ENCODE assay signal across 37 cellular contexts in genomic region chr14:28584951-28585350, GRCh38.
"Had no signal": no experiment of that assay in that cellular context is flagged by ENCODE, and none has a peak within 500 bp of the region (broad histone marks: within the 10 kb centered on the region; RNA-seq: fewer than 3 reads in every experiment).

No MANE protein-coding gene starts in this region.

- H3K27ac Mint-ChIP-seq: activated B cell treated with CpG ODN at 0.5 μM for 24 hours; activated CD4-positive, alpha-beta memory T cell treated with anti-CD3 and anti-CD28 coated beads for 36 hours; activated CD4-positive, alpha-beta T cell treated with anti-CD3 and anti-CD28 coated beads, Interleukin-2, amount 10 ng/mL, durations not matched to agents 24 days and 14 days; activated CD8-positive, alpha-beta T cell treated with anti-CD3 and anti-CD28 coated beads for 36 hours; activated naive CD4-positive, alpha-beta T cell treated with anti-CD3 and anti-CD28 coated beads for 36 hours; activated naive CD4-positive, alpha-beta T cell treated with anti-CD3 and anti-CD28 coated beads, Interleukin-2, amount 50 U/mL, for 72 hours; activated naive CD8-positive, alpha-beta T cell treated with anti-CD3 and anti-CD28 coated beads for 36 hours; activated T-cell treated with anti-CD3 and anti-CD28 coated beads, Interleukin-2, amount 50 U/mL, for 72 hours; activated T-helper 1 cell treated with anti-CD3 and anti-CD28 coated beads, Interleukin-12 subunit alpha, Interleukin-12 subunit beta, Interleukin-2, Interleukin-4 antibody, amounts not matched to agents 30 ng/mL and 10 ng/mL and 1 ng/mL, durations not matched to agents 14 hours and 24 hours and 36 hours; activated T-helper 17 cell treated with anti-CD3 and anti-CD28 coated beads, Interleukin-2, amount 50 U/mL, for 72 hours; T-helper 2 cell treated with Interferon-gamma antibody and Interleukin-4, amounts not matched to agents 5 μg/mL and 100 μg/mL, for 36 hours had no signal

- ATAC-seq: activated CD8-positive, alpha-beta T cell treated with anti-CD3 and anti-CD28 coated beads for 36 hours; activated naive CD4-positive, alpha-beta T cell treated with anti-CD3 and anti-CD28 coated beads, Interleukin-2, amount 50 U/mL, for 72 hours; activated T-cell treated with anti-CD3 and anti-CD28 coated beads, Interleukin-2, amount 50 U/mL, for 4 hours; activated T-cell treated with anti-CD3 and anti-CD28 coated beads, Interleukin-2, amount 50 U/mL, for 72 hours; activated T-helper 17 cell treated with anti-CD3 and anti-CD28 coated beads, Interleukin-2, amount 50 U/mL, for 72 hours; body of pancreas had no signal

- H3K4me1 Mint-ChIP-seq: activated B cell treated with CpG ODN at 0.5 μM for 24 hours; activated CD4-positive, alpha-beta T cell treated with anti-CD3 and anti-CD28 coated beads, Interleukin-2, amount 10 ng/mL, durations not matched to agents 24 days and 14 days; activated naive CD8-positive, alpha-beta T cell treated with anti-CD3 and anti-CD28 coated beads for 36 hours; activated T-helper 17 cell treated with anti-CD3 and anti-CD28 coated beads, Interleukin-2, amount 50 U/mL, for 72 hours; central memory CD8-positive, alpha-beta T cell had no signal

- DNase-seq: activated B cell treated with CpG ODN at 0.5 μM for 24 hours; activated CD4-positive, alpha-beta memory T cell treated with anti-CD3 and anti-CD28 coated beads for 36 hours; activated CD4-positive, alpha-beta T cell treated with anti-CD3 and anti-CD28 coated beads for 4 hours; activated CD4-positive, alpha-beta T cell treated with anti-CD3 and anti-CD28 coated beads, Interleukin-2, amount 10 ng/mL, durations not matched to agents 24 days and 14 days; activated CD4-positive, alpha-beta T cell treated with anti-CD3 and anti-CD28 coated beads, Interleukin-2, amount 50 U/mL, for 1 hour; activated CD4-positive, alpha-beta T cell treated with anti-CD3 and anti-CD28 coated beads, Interleukin-2, amount 50 U/mL, for 4 hours; activated CD4-positive, CD25-positive, alpha-beta regulatory T cell treated with anti-CD3 and anti-CD28 coated beads, Interleukin-2, amount 50 U/mL, for 72 hours; activated CD8-positive, alpha-beta memory T cell treated with anti-CD3 and anti-CD28 coated beads, Interleukin-2, amount 50 U/mL, for 4 hours; activated CD8-positive, alpha-beta T cell treated with anti-CD3 and anti-CD28 coated beads for 36 hours; activated effector memory CD4-positive, alpha-beta T cell treated with anti-CD3 and anti-CD28 coated beads, Interleukin-2, amount 50 U/mL, for 16 hours; activated gamma-delta T cell treated with Interleukin-2 at 50 U/mL for 16 hours; activated naive CD4-positive, alpha-beta T cell; activated naive CD4-positive, alpha-beta T cell treated with anti-CD3 and anti-CD28 coated beads for 36 hours; activated naive CD4-positive, alpha-beta T cell treated with anti-CD3 and anti-CD28 coated beads, Interleukin-2, amount 50 U/mL, for 16 hours; activated naive CD8-positive, alpha-beta T cell treated with anti-CD3 and anti-CD28 coated beads for 36 hours; activated T-cell treated with anti-CD3 and anti-CD28 coated beads for 4 hours; activated T-cell treated with anti-CD3 and anti-CD28 coated beads, Interleukin-2, amount 50 U/mL, for 1 hour; activated T-cell treated with anti-CD3 and anti-CD28 coated beads, Interleukin-2, amount 50 U/mL, for 4 hours; activated T-cell treated with anti-CD3 and anti-CD28 coated beads, Interleukin-2, amount 50 U/mL, for 72 hours; adrenal gland; amniotic stem cell; aorta; body of pancreas; brain microvascular endothelial cell; caudate nucleus; cerebellar nuclear complex; colonic mucosa; T-helper 2 cell; T-helper 9 cell had no signal

- H3K36me3 ChIP-seq: adrenal gland, brain microvascular endothelial cell, breast epithelium, cardiac muscle cell, colonic mucosa had no signal

- H3K27ac ChIP-seq: adrenal gland, body of pancreas, brain microvascular endothelial cell, breast epithelium, cardiac muscle cell, colonic mucosa, VCaP had no signal

- H3K9me3 ChIP-seq: adrenal gland, body of pancreas, breast epithelium, colonic mucosa had no signal

- H3K4me3 ChIP-seq: adrenal gland, body of pancreas, breast epithelium, cardiac muscle cell, colonic mucosa had no signal

- H3K27me3 Mint-ChIP-seq: activated B cell treated with CpG ODN at 0.5 μM for 24 hours; activated CD4-positive, alpha-beta memory T cell treated with anti-CD3 and anti-CD28 coated beads for 36 hours; activated CD4-positive, alpha-beta T cell treated with anti-CD3 and anti-CD28 coated beads, Interleukin-2, amount 10 ng/mL, durations not matched to agents 24 days and 14 days; activated CD8-positive, alpha-beta T cell treated with anti-CD3 and anti-CD28 coated beads for 36 hours; activated naive CD8-positive, alpha-beta T cell treated with anti-CD3 and anti-CD28 coated beads for 36 hours; activated T-helper 17 cell treated with anti-CD3 and anti-CD28 coated beads, Interleukin-2, amount 50 U/mL, for 72 hours; central memory CD8-positive, alpha-beta T cell had no signal

- H3K4me1 ChIP-seq: adrenal gland, body of pancreas, breast epithelium, colonic mucosa had no signal

- H3K27me3 ChIP-seq: adrenal gland, body of pancreas, brain microvascular endothelial cell, breast epithelium, cardiac muscle cell, colonic mucosa had no signal

- H3K4me3 Mint-ChIP-seq: activated B cell treated with CpG ODN at 0.5 μM for 24 hours; activated CD4-positive, alpha-beta memory T cell treated with anti-CD3 and anti-CD28 coated beads for 36 hours; activated CD4-positive, alpha-beta T cell treated with anti-CD3 and anti-CD28 coated beads, Interleukin-2, amount 10 ng/mL, durations not matched to agents 24 days and 14 days; activated CD8-positive, alpha-beta T cell treated with anti-CD3 and anti-CD28 coated beads for 36 hours; activated naive CD4-positive, alpha-beta T cell treated with anti-CD3 and anti-CD28 coated beads for 36 hours; activated naive CD8-positive, alpha-beta T cell treated with anti-CD3 and anti-CD28 coated beads for 36 hours; activated T-cell treated with anti-CD3 and anti-CD28 coated beads, Interleukin-2, amount 50 U/mL, for 4 hours; activated T-cell treated with anti-CD3 and anti-CD28 coated beads, Interleukin-2, amount 50 U/mL, for 72 hours; activated T-helper 1 cell treated with anti-CD3 and anti-CD28 coated beads, Interleukin-12 subunit alpha, Interleukin-12 subunit beta, Interleukin-2, Interleukin-4 antibody, amounts not matched to agents 30 ng/mL and 10 ng/mL and 1 ng/mL, durations not matched to agents 14 hours and 24 hours and 36 hours; activated T-helper 17 cell treated with anti-CD3 and anti-CD28 coated beads, Interleukin-2, amount 50 U/mL, for 72 hours; central memory CD8-positive, alpha-beta T cell; T-helper 2 cell treated with Interferon-gamma antibody and Interleukin-4, amounts not matched to agents 5 μg/mL and 100 μg/mL, for 36 hours had no signal

- H3K36me3 Mint-ChIP-seq: activated CD4-positive, alpha-beta memory T cell treated with anti-CD3 and anti-CD28 coated beads for 36 hours; activated naive CD8-positive, alpha-beta T cell treated with anti-CD3 and anti-CD28 coated beads for 36 hours had no signal
